Comparison of ENCODE assay signal across 25 cellular contexts in genomic region chr17:82008941-82009405, GRCh38. TPM values are rescaled to one million over a fixed set of nuclear protein-coding genes. Genes with fewer than 3 reads are reported as not detected.
A peak's percentile ranks its signal among the peaks of the same experiment; 100 is the strongest.
DNase-seq lines count a peak whose midpoint lies in the region; ATAC-seq and TF ChIP-seq lines count a peak whose summit lies in the region.
"Had no signal": no experiment of that assay in that cellular context is flagged by ENCODE, and none has a peak within 500 bp of the region (broad histone marks: within the 10 kb centered on the region; RNA-seq: fewer than 3 reads in every experiment).

No MANE protein-coding gene starts in this region.

- H2BK12ac ChIP-seq in trophoblast cell (ENCODE audit: low read length), result no peak overlapping the region

- H3K4ac ChIP-seq in trophoblast cell (ENCODE audit: low read depth, low read length), result no peak overlapping the region

- no peak overlapping the region for H3K23ac ChIP-seq in trophoblast cell (ENCODE audit: low read length)

- peak; percentile 9 for ATAC-seq in left ventricle myocardium superior
- ATAC-seq in effector memory CD8-positive, alpha-beta T cell (replicated peaks), result no peak
- ATAC-seq: GM12878, PC-3 had no signal

- H2BK120ac ChIP-seq in trophoblast cell (ENCODE audit: insufficient read depth, low read length, poor library complexity), result no peak overlapping the region

- peak overlapping the region; percentile 14 for H4K91ac ChIP-seq in trophoblast cell (ENCODE audit: low read depth, low read length)

- H3K9me3 ChIP-seq in right atrium auricular region (no peaks in the 10 kb centered on the region), trophoblast cell (ENCODE audit: insufficient read depth, low read depth, low read length) (peaks cover 5% of the 10 kb centered on the region)

- H3K4me1 Mint-ChIP-seq in effector memory CD8-positive, alpha-beta T cell (ENCODE audit: low read depth in 2 of 2), result peaks cover 3% of the 10 kb centered on the region in 2 donors
- H3K4me1 Mint-ChIP-seq: B cell; CD8-positive, alpha-beta memory T cell; IgD-negative memory B cell had no signal

- H2AFZ ChIP-seq in trophoblast cell (ENCODE audit: insufficient read depth, low read length, poor library complexity), result no peak overlapping the region

- H3K18ac ChIP-seq in trophoblast cell (ENCODE audit: low read length), result no peak overlapping the region

- no peak overlapping the region for H3K4me3 ChIP-seq in right atrium auricular region
- H3K4me3 ChIP-seq in trophoblast cell (ENCODE audit: low read depth, low read length), result no peak overlapping the region
- H3K4me3 ChIP-seq: GM12878 had no signal

- no peak overlapping the region for H3K9ac ChIP-seq in trophoblast cell (ENCODE audit: low read length)

- H3K4me3 Mint-ChIP-seq in effector memory CD8-positive, alpha-beta T cell, result no peak overlapping the region
- H3K4me3 Mint-ChIP-seq: B cell; CD8-positive, alpha-beta memory T cell; IgD-negative memory B cell had no signal

- H3K27ac Mint-ChIP-seq in effector memory CD8-positive, alpha-beta T cell, result peak overlapping the region; percentile 19 to 29
- H3K27ac Mint-ChIP-seq: B cell; CD8-positive, alpha-beta memory T cell; IgD-negative memory B cell had no signal

- WGBS in trophoblast cell (ENCODE audit: extremely low coverage, insufficient coverage, insufficient read length), result no CpG with 5 or more reads among the region's 28 CpGs

- H3K27ac ChIP-seq in right atrium auricular region, result no peak overlapping the region
- H3K27ac ChIP-seq in trophoblast cell (ENCODE audit: low read depth, low read length), result no peak overlapping the region
- H3K27ac ChIP-seq: C4-2B had no signal

- H3K36me3 ChIP-seq in right atrium auricular region, result no peaks in the 10 kb centered on the region
- peaks cover 3 to 9% of the 10 kb centered on the region in 2 experiments for H3K36me3 ChIP-seq in trophoblast cell (ENCODE audit: control insufficient read depth in 1 of 2, insufficient read depth in 2 of 2, low read length in 2 of 2)

- intact Hi-C loops in left ventricle myocardium superior (cut with micrococcal nuclease), result no loop called here

- no peak overlapping the region for H2AK5ac ChIP-seq in trophoblast cell (ENCODE audit: low read length)

- no peak overlapping the region for H2BK5ac ChIP-seq in trophoblast cell (ENCODE audit: low read depth, low read length, poor library complexity)

- DNase-seq in left ventricle myocardium superior (peak; percentile 77), right atrium auricular region (ENCODE audit: low spot score) (no peak), trophoblast cell (no peak), ACHN (no peak)
- DNase-seq in effector memory CD8-positive, alpha-beta T cell, result no peak
- DNase-seq: CD8-positive, alpha-beta memory T cell; DMS 273 treated with DMSO at 0.1 percent for 48 hours; DMS79; EL; GDM1; HCEC 1CT; NCI-H1048; NCI-H1417; NCI-H1694; NCI-H2029 treated with DMSO at 0.1 percent for 48 hours; NCI-H446 treated with DMSO at 0.1 percent for 48 hours; NCI-H526; NCI-H82; NK-92 treated with Interleukin-12 subunit alpha and Interleukin-12 subunit beta, amount 100 ng/mL, for 24 hours; PC-3; SHP77 treated with DMSO at 0.1 percent for 48 hours had no signal

- no peak overlapping the region for H3K14ac ChIP-seq in trophoblast cell (ENCODE audit: low read length)

- H3K36me3 Mint-ChIP-seq in effector memory CD8-positive, alpha-beta T cell (ENCODE audit: insufficient read depth), result no peaks in the 10 kb centered on the region
- H3K36me3 Mint-ChIP-seq: IgD-negative memory B cell had no signal

- no peaks in the 10 kb centered on the region for H3K27me3 Mint-ChIP-seq in effector memory CD8-positive, alpha-beta T cell
- H3K27me3 Mint-ChIP-seq: B cell; CD8-positive, alpha-beta memory T cell; IgD-negative memory B cell had no signal

- H4K12ac ChIP-seq in trophoblast cell (ENCODE audit: low read depth, low read length), result no peak overlapping the region

- H3K4me1 ChIP-seq in right atrium auricular region (peaks cover 0 to 27% of the 10 kb centered on the region in 2 donors), trophoblast cell (ENCODE audit: control insufficient read depth in 1 of 2, insufficient read depth in 2 of 2, low read length in 2 of 2) (peaks cover 36 to 43% of the 10 kb centered on the region in 2 experiments)

- no peak overlapping the region for H3K4me2 ChIP-seq in trophoblast cell (ENCODE audit: low read length)

- TF ChIP-seq CTCF in right atrium auricular region (IDR thresholded peaks at IDR 0.05), result no peak

- H3K9me3 Mint-ChIP-seq in effector memory CD8-positive, alpha-beta T cell, result no peaks in the 10 kb centered on the region
- H3K9me3 Mint-ChIP-seq: CD8-positive, alpha-beta memory T cell; IgD-negative memory B cell had no signal

- peaks cover 31% of the 10 kb centered on the region for H3K79me1 ChIP-seq in trophoblast cell (ENCODE audit: low read length)

- in situ Hi-C loops in ACHN (cut with HindIII; ENCODE audit: low pct_ligation_motif_present, low pct_unique_long_range_greater_than_20kb, low sequenced_read_pairs), result no loop called here

- H3K79me2 ChIP-seq in trophoblast cell (ENCODE audit: control insufficient read depth, insufficient read depth, low read length, poor library complexity), result peaks cover 8% of the 10 kb centered on the region

- H4K8ac ChIP-seq in trophoblast cell (ENCODE audit: low read depth, low read length), result no peak overlapping the region

- no peaks in the 10 kb centered on the region for H3K27me3 ChIP-seq in right atrium auricular region
- H3K27me3 ChIP-seq in trophoblast cell (ENCODE audit: insufficient read depth, low read length), result no peaks in the 10 kb centered on the region

RNA-seq across cellular contexts. Expression of gene CENPX, which starts 13.7 kb away (rescaled TPM):
- total RNA-seq in left ventricle myocardium superior, result 27.0 TPM
- total RNA-seq in right atrium auricular region, result 10 to 100 TPM; 36.5 to 47.6 TPM
- polyA plus RNA-seq in trophoblast cell (2013), result 38.1 and 38.7 TPM in 2 replicates

RNA-seq across cellular contexts. Expression of gene LRRC45, which starts 14.1 kb away (rescaled TPM):
- total RNA-seq in left ventricle myocardium superior (6.3 TPM), right atrium auricular region (1 to 10 TPM; 4.7 to 4.9 TPM)
- 7.2 and 7.3 TPM in 2 replicates for polyA plus RNA-seq in trophoblast cell (2013)

RNA-seq across cellular contexts. Expression of gene RAC3, which starts 22.5 kb away (rescaled TPM):
- total RNA-seq in left ventricle myocardium superior (1.8 TPM), right atrium auricular region (1 to 10 TPM in 1 of 2 donors, under 1 TPM in 1; 0.93 to 2.6 TPM)
- 24.0 and 25.6 TPM in 2 replicates for polyA plus RNA-seq in trophoblast cell (2013)
- polyA plus RNA-seq: CD8-positive, alpha-beta memory T cell; IgD-negative memory B cell had no signal

RNA-seq across cellular contexts. Expression of gene DCXR, which starts 28.5 kb away (rescaled TPM):
- total RNA-seq in left ventricle myocardium superior (177 TPM), right atrium auricular region (100 to 1,000 TPM; 169 to 213 TPM)
- 47.4 and 49.9 TPM in 2 replicates for polyA plus RNA-seq in trophoblast cell (2013)

RNA-seq across cellular contexts. Expression of gene ASPSCR1, which starts 31.5 kb away (rescaled TPM):
- total RNA-seq in left ventricle myocardium superior, result 25.4 TPM
- 10 to 100 TPM; 14.1 to 18.8 TPM for total RNA-seq in right atrium auricular region
- polyA plus RNA-seq in trophoblast cell (2013), result 12.8 and 13.1 TPM in 2 replicates
